Comparison of ENCODE assay signal across 7 cellular contexts in genomic region chr10:76864913-76865312, GRCh38.
"Had no signal": no experiment of that assay in that cellular context is flagged by ENCODE, and none has a peak within 500 bp of the region (broad histone marks: within the 10 kb centered on the region; RNA-seq: fewer than 3 reads in every experiment).

No MANE protein-coding gene starts in this region.

- DNase-seq: IMR-90, KBM-7, KG1 had no signal

- ATAC-seq: HepG2 had no signal

- H3K9ac ChIP-seq: KMS-11 had no signal

- H3K27ac ChIP-seq: HL-60, KMS-11 had no signal

- H3K4me2 ChIP-seq: KMS-11 had no signal

- FAIRE-seq: HepG2, HTR-8/SVneo had no signal
